12 cellular contexts compared by ENCODE assay signal in genomic region chr14:59213368-59214315, GRCh38. TPM values are rescaled to one million over a fixed set of nuclear protein-coding genes. Genes with fewer than 3 reads are reported as not detected.
DNase-seq lines count a peak whose midpoint lies in the region; ATAC-seq and TF ChIP-seq lines count a peak whose summit lies in the region.
"Had no signal": no experiment of that assay in that cellular context is flagged by ENCODE, and none has a peak within 500 bp of the region (broad histone marks: within the 10 kb centered on the region; RNA-seq: fewer than 3 reads in every experiment).

No MANE protein-coding gene starts in this region.

- H3K27me3 ChIP-seq in esophagus muscularis mucosa (no peaks in the 10 kb centered on the region), rectal smooth muscle tissue (ENCODE audit: control insufficient read depth, insufficient read depth, low read length) (no peaks in the 10 kb centered on the region)
- H3K27me3 ChIP-seq: right lobe of liver had no signal

- H3K4me1 Mint-ChIP-seq in activated CD4-positive, alpha-beta T cell treated with anti-CD3 and anti-CD28 coated beads for 36 hours: no peaks in the 10 kb centered on the region

- H3K36me3 ChIP-seq in HEK293 (ENCODE audit: control insufficient read depth in 2 of 2, insufficient read depth in 1 of 2, low read length in 2 of 2) (no peaks in the 10 kb centered on the region), esophagus muscularis mucosa (no peaks in the 10 kb centered on the region), rectal smooth muscle tissue (ENCODE audit: control insufficient read depth, insufficient read depth, low read length) (no peaks in the 10 kb centered on the region)
- H3K36me3 ChIP-seq: right lobe of liver had no signal

- no peaks in the 10 kb centered on the region for H3K9me3 ChIP-seq in HEK293 (ENCODE audit: control insufficient read depth, insufficient read depth, low read depth, low read length)
- H3K9me3 ChIP-seq in esophagus muscularis mucosa: no peaks in the 10 kb centered on the region
- H3K9me3 ChIP-seq: right lobe of liver had no signal

- WGBS in esophagus muscularis mucosa: 49% methylated on average over 7 of the region's 7 CpGs

- peak; percentile 70 for DNase-seq in NCI-H2171 (lab: John Stamatoyannopoulos, UW)
- no peak for DNase-seq in esophagus muscularis mucosa (ENCODE audit: extremely low spot score)
- DNase-seq in activated gamma-delta T cell (lab: John Stamatoyannopoulos, UW): no peak
- no peak for DNase-seq in kidney glomerular epithelial cell (lab: John Stamatoyannopoulos, UW)
- no peak for DNase-seq in activated CD4-positive, alpha-beta T cell treated with anti-CD3 and anti-CD28 coated beads for 36 hours
- DNase-seq: activated CD4-positive, CD25-positive, alpha-beta regulatory T cell treated with anti-CD3 and anti-CD28 coated beads, Interleukin-2, amount 50 U/mL, for 72 hours; foreskin melanocyte; mammary epithelial cell; NCI-H1694 treated with DMSO at 0.1 percent for 48 hours; right lobe of liver had no signal

- intact Hi-C loops in esophagus muscularis mucosa (cut with DNase I): no loop called here
- intact Hi-C loops in activated CD4-positive, alpha-beta T cell treated with anti-CD3 and anti-CD28 coated beads for 36 hours (cut with DNase I, micrococcal nuclease): no loop called here

- no peaks in the 10 kb centered on the region for H3K36me3 Mint-ChIP-seq in activated CD4-positive, alpha-beta T cell treated with anti-CD3 and anti-CD28 coated beads for 36 hours (ENCODE audit: low read depth)

- TF ChIP-seq POLR2A in esophagus muscularis mucosa (IDR thresholded peaks at IDR 0.05; ENCODE audit: low read depth): no peak

- no peak overlapping the region for H3K9ac ChIP-seq in rectal smooth muscle tissue (ENCODE audit: low read length)

- H3K27ac ChIP-seq in HEK293 (ENCODE audit: extremely low read depth, low read depth, low read length): no peak overlapping the region
- peak overlapping the region; percentile 62 to 74 (median 72) for H3K27ac ChIP-seq in esophagus muscularis mucosa (replicated peaks in 1 of 4)
- H3K27ac ChIP-seq in rectal smooth muscle tissue (ENCODE audit: low read depth, low read length): peak overlapping the region; percentile 77

- H3K27me3 Mint-ChIP-seq in activated CD4-positive, alpha-beta T cell treated with anti-CD3 and anti-CD28 coated beads for 36 hours: no peaks in the 10 kb centered on the region

- TF ChIP-seq EP300 in esophagus muscularis mucosa (IDR thresholded peaks at IDR 0.05): no peak

- no peak for ATAC-seq in activated CD4-positive, alpha-beta T cell treated with anti-CD3 and anti-CD28 coated beads for 36 hours

- no peaks in the 10 kb centered on the region for H3K9me3 Mint-ChIP-seq in activated CD4-positive, alpha-beta T cell treated with anti-CD3 and anti-CD28 coated beads for 36 hours (ENCODE audit: low read depth)

- H3K4me3 Mint-ChIP-seq in activated CD4-positive, alpha-beta T cell treated with anti-CD3 and anti-CD28 coated beads for 36 hours: no peak overlapping the region

- CTCF ChIA-PET in HEK293 (lab: Yijun Ruan, JAX): interaction anchor here (0.6 to 1.4 kb wide), 2 partner anchors 49 to 100 kb away, joined by 3 to 4 read pairs; no protein-coding TSS in a partner anchor
- CTCF ChIA-PET in activated CD4-positive, alpha-beta T cell treated with anti-CD3 and anti-CD28 coated beads for 36 hours (lab: Charles Lee): interaction anchor here (0.5 kb wide), 1 partner anchor 421 kb away, joined by 4 read pairs; no protein-coding TSS in a partner anchor

- TF ChIP-seq CTCF in HEK293 (tag by site-specific recombination; IDR thresholded peaks at IDR 0.05): no peak
- TF ChIP-seq CTCF in esophagus muscularis mucosa (IDR thresholded peaks at IDR 0.05): no peak

- H3K27ac Mint-ChIP-seq in activated CD4-positive, alpha-beta T cell treated with anti-CD3 and anti-CD28 coated beads for 36 hours: no peak overlapping the region

- peaks cover 25% of the 10 kb centered on the region for H3K4me1 ChIP-seq in HEK293 (ENCODE audit: control insufficient read depth, insufficient read depth, low read length)
- peaks cover 64 to 99% (median 97%) of the 10 kb centered on the region in 4 donors for H3K4me1 ChIP-seq in esophagus muscularis mucosa
- H3K4me1 ChIP-seq in rectal smooth muscle tissue (ENCODE audit: control insufficient read depth, insufficient read depth, low read length): peaks cover 47% of the 10 kb centered on the region

- POLR2A ChIA-PET in HEK293 (lab: Yijun Ruan, JAX): interaction anchor here (1.0 to 1.1 kb wide), 2 partner anchors 25 to 271 kb away, joined by 4 read pairs; partner anchors contain the start of genes DAAM1, JKAMP and L3HYPDH
- POLR2A ChIA-PET in activated CD4-positive, alpha-beta T cell treated with anti-CD3 and anti-CD28 coated beads for 36 hours (lab: Charles Lee): no interaction called here

- H3K4me3 ChIP-seq in HEK293 (ENCODE audit: low read depth, low read length): no peak overlapping the region
- no peak overlapping the region for H3K4me3 ChIP-seq in esophagus muscularis mucosa
- no peak overlapping the region for H3K4me3 ChIP-seq in rectal smooth muscle tissue (ENCODE audit: low read length)
- H3K4me3 ChIP-seq: right lobe of liver had no signal

TF ChIP-seq in HEK293, 187 proteins besides CTCF, POLR2A, EP300 and RAD21 (continues in another document):
- TF ChIP-seq ZNF155 (tag by site-specific recombination; IDR thresholded peaks at IDR 0.05): no peak
- no peak for TF ChIP-seq ZNF416 (tag by site-specific recombination; IDR thresholded peaks at IDR 0.05)
- TF ChIP-seq ZNF544 (tag by site-specific recombination; IDR thresholded peaks at IDR 0.05): no peak
- no peak for TF ChIP-seq PRDM1 (tag by site-specific recombination; IDR thresholded peaks at IDR 0.05)
- TF ChIP-seq HIC1 (tag by site-specific recombination; IDR thresholded peaks at IDR 0.05): no peak
- TF ChIP-seq ZNF114 (tag by site-specific recombination; IDR thresholded peaks at IDR 0.05): no peak
- 0 out of 2 replicates have a peak, but pooled peaks have one; percentile 14 for TF ChIP-seq ZBTB44 (tag by site-specific recombination; IDR thresholded peaks at IDR 0.05)
- TF ChIP-seq ZNF624 (tag by site-specific recombination; IDR thresholded peaks at IDR 0.05): no peak
- TF ChIP-seq ZNF341 (tag by site-specific recombination; IDR thresholded peaks at IDR 0.05; ENCODE audit: low read depth): no peak
- TF ChIP-seq WT1 (tag by site-specific recombination; IDR thresholded peaks at IDR 0.05): peak; percentile 47
- no peak for TF ChIP-seq HOXD13 (CRISPR knock-in tag; IDR thresholded peaks at IDR 0.05; ENCODE audit: borderline replicate concordance)
- TF ChIP-seq ZBTB8A (tag by site-specific recombination; IDR thresholded peaks at IDR 0.05): no peak
- no peak for TF ChIP-seq ZNF223 (tag by site-specific recombination; IDR thresholded peaks at IDR 0.05)
- TF ChIP-seq SP7 (tag by site-specific recombination; IDR thresholded peaks at IDR 0.05): peak; percentile 60; the same call in 1 of the 2 replicates
- TF ChIP-seq ZBTB26 (tag by site-specific recombination; optimal IDR thresholded peaks at IDR 0.05): no peak
- no peak for TF ChIP-seq ZNF670 (tag by site-specific recombination; IDR thresholded peaks at IDR 0.05; ENCODE audit: low read depth)
- TF ChIP-seq ZNF174 (tag by site-specific recombination; IDR thresholded peaks at IDR 0.05): no peak
- no peak for TF ChIP-seq ZNF580 (tag by site-specific recombination; IDR thresholded peaks at IDR 0.05)

RNA-seq across cellular contexts. Expression of gene DAAM1, which starts 25.2 kb away (rescaled TPM):
- total RNA-seq in esophagus muscularis mucosa: 100 to 1,000 TPM in 1 of 4 donors, 10 to 100 TPM in 3; 64.3 to 110 (median 72.5) TPM
- total RNA-seq in activated CD4-positive, alpha-beta T cell treated with anti-CD3 and anti-CD28 coated beads for 36 hours: 10 to 100 TPM; 11.3 to 11.7 TPM

Comparison
In these comparisons a context has a peak if more than half of its experiments do, and no peak if none do; other contexts are left out.
1. RNA of gene DAAM1, which starts 25.2 kb away (total RNA-seq): 64.3 to 110 TPM in esophagus muscularis mucosa; 11.3 to 11.7 TPM in activated CD4-positive, alpha-beta T cell treated with anti-CD3 and anti-CD28 coated beads for 36 hours; every median in the first group is over 4 times any median in the second.